Comparison of ENCODE assay signal across 1 cellular context in genomic region chr7:154010726-154011568, GRCh38. TPM values are rescaled to one million over a fixed set of nuclear protein-coding genes. Genes with fewer than 3 reads are reported as not detected.
"Had no signal": no experiment of that assay in that cellular context is flagged by ENCODE, and none has a peak within 500 bp of the region (broad histone marks: within the 10 kb centered on the region; RNA-seq: fewer than 3 reads in every experiment).

No MANE protein-coding gene starts in this region.

RNA-seq across cellular contexts. Expression of gene DPP6, which starts 41.3 kb away (rescaled TPM):
- total RNA-seq: GM12878 had no signal
- polyA plus RNA-seq: GM12878 had no signal
